2 cellular contexts compared by ENCODE assay signal in the genomic region with DNA sequence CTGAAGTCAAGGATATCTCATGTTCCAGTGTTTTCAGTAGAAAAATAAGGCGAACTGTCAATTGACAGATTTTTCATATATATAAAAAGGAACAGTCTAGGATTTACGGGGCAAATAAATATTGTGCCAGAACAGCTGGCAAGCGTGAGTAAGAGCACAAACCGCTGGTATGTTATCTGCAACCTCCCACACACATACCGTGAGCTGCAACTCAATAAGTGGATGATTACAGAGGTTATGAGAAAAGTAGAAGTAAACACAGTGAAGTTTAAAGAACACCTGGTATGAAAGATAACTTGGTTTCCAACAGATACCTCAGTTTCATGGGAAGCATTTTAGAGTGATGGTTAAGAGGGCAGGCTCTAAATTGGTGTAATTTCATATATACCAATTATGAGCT.
A peak's percentile ranks its signal among the peaks of the same experiment; 100 is the strongest.
TF ChIP-seq lines count a peak whose summit lies in the region.

No MANE protein-coding gene starts in this region.

TF ChIP-seq in HEK293, 187 proteins besides CTCF, POLR2A, EP300 and RAD21 (continued from another document and continues in another):
- TF ChIP-seq, protein P1, sequence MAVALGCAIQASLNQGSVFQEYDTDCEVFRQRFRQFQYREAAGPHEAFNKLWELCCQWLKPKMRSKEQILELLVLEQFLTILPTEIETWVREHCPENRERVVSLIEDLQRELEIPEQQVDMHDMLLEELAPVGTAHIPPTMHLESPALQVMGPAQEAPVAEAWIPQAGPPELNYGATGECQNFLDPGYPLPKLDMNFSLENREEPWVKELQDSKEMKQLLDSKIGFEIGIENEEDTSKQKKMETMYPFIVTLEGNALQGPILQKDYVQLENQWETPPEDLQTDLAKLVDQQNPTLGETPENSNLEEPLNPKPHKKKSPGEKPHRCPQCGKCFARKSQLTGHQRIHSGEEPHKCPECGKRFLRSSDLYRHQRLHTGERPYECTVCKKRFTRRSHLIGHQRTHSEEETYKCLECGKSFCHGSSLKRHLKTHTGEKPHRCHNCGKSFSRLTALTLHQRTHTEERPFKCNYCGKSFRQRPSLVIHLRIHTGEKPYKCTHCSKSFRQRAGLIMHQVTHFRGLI (tag by site-specific recombination; IDR thresholded peaks at IDR 0.05), result no peak
- TF ChIP-seq ZNF416 (tag by site-specific recombination; IDR thresholded peaks at IDR 0.05) (no peak), ZXDB (tag by site-specific recombination; IDR thresholded peaks at IDR 0.05) (0 out of 2 replicates have a peak, but pooled peaks have one; percentile 28), ZNF214 (tag by site-specific recombination; IDR thresholded peaks at IDR 0.05; ENCODE audit: borderline replicate concordance) (no peak), ZNF292 (tag by site-specific recombination; IDR thresholded peaks at IDR 0.05; ENCODE audit: borderline replicate concordance, low read depth) (no peak), ZNF266 (tag by site-specific recombination; IDR thresholded peaks at IDR 0.05; ENCODE audit: low read depth) (no peak), ZNF175 (tag by site-specific recombination; IDR thresholded peaks at IDR 0.05) (no peak), ZBTB21 (tag by site-specific recombination; IDR thresholded peaks at IDR 0.05) (no peak), SP3 (tag by site-specific recombination; IDR thresholded peaks at IDR 0.05) (no peak), TRIM28 (IDR thresholded peaks at IDR 0.05; ENCODE audit: borderline replicate concordance, low read length) (no peak), GLIS2 (tag by site-specific recombination; IDR thresholded peaks at IDR 0.05) (no peak), KLF1 (tag by site-specific recombination; IDR thresholded peaks at IDR 0.05) (no peak), ZNF140 (tag by site-specific recombination; IDR thresholded peaks at IDR 0.05) (no peak), ZNF521 (tag by site-specific recombination; IDR thresholded peaks at IDR 0.05) (no peak), FEZF1 (tag by site-specific recombination; IDR thresholded peaks at IDR 0.05) (peak; percentile 13; the same call in 1 of the 2 replicates), BCL11B (tag by site-specific recombination; IDR thresholded peaks at IDR 0.05; ENCODE audit: low read depth) (no peak), ZNF571 (tag by site-specific recombination; IDR thresholded peaks at IDR 0.05) (no peak), OSR2 (tag by site-specific recombination; IDR thresholded peaks at IDR 0.05) (peak; percentile 16; the same call in 1 of the 2 replicates), ZFHX2 (tag by site-specific recombination; conservative IDR thresholded peaks at IDR 0.05) (0 out of 2 replicates have a peak, but pooled peaks have one; percentile 17), GFI1B (tag by site-specific recombination; IDR thresholded peaks at IDR 0.05) (no peak), YY1 (tag by site-specific recombination; IDR thresholded peaks at IDR 0.05) (no peak), SALL2 (tag by site-specific recombination; IDR thresholded peaks at IDR 0.05; ENCODE audit: borderline replicate concordance) (no peak), ZNF555 (tag by site-specific recombination; conservative IDR thresholded peaks at IDR 0.05) (no peak), ZNF530 (tag by site-specific recombination; IDR thresholded peaks at IDR 0.05; ENCODE audit: low read depth) (no peak), ZNF600 (tag by site-specific recombination; IDR thresholded peaks at IDR 0.05) (peak; percentile 45; the same call in 1 of the 2 replicates)
- TF ChIP-seq, protein P2, sequence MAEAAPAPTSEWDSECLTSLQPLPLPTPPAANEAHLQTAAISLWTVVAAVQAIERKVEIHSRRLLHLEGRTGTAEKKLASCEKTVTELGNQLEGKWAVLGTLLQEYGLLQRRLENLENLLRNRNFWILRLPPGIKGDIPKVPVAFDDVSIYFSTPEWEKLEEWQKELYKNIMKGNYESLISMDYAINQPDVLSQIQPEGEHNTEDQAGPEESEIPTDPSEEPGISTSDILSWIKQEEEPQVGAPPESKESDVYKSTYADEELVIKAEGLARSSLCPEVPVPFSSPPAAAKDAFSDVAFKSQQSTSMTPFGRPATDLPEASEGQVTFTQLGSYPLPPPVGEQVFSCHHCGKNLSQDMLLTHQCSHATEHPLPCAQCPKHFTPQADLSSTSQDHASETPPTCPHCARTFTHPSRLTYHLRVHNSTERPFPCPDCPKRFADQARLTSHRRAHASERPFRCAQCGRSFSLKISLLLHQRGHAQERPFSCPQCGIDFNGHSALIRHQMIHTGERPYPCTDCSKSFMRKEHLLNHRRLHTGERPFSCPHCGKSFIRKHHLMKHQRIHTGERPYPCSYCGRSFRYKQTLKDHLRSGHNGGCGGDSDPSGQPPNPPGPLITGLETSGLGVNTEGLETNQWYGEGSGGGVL (tag by site-specific recombination; IDR thresholded peaks at IDR 0.05), result no peak
- TF ChIP-seq, protein P3, sequence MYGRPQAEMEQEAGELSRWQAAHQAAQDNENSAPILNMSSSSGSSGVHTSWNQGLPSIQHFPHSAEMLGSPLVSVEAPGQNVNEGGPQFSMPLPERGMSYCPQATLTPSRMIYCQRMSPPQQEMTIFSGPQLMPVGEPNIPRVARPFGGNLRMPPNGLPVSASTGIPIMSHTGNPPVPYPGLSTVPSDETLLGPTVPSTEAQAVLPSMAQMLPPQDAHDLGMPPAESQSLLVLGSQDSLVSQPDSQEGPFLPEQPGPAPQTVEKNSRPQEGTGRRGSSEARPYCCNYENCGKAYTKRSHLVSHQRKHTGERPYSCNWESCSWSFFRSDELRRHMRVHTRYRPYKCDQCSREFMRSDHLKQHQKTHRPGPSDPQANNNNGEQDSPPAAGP (tag by site-specific recombination; IDR thresholded peaks at IDR 0.05), result no peak
- TF ChIP-seq, protein P4, sequence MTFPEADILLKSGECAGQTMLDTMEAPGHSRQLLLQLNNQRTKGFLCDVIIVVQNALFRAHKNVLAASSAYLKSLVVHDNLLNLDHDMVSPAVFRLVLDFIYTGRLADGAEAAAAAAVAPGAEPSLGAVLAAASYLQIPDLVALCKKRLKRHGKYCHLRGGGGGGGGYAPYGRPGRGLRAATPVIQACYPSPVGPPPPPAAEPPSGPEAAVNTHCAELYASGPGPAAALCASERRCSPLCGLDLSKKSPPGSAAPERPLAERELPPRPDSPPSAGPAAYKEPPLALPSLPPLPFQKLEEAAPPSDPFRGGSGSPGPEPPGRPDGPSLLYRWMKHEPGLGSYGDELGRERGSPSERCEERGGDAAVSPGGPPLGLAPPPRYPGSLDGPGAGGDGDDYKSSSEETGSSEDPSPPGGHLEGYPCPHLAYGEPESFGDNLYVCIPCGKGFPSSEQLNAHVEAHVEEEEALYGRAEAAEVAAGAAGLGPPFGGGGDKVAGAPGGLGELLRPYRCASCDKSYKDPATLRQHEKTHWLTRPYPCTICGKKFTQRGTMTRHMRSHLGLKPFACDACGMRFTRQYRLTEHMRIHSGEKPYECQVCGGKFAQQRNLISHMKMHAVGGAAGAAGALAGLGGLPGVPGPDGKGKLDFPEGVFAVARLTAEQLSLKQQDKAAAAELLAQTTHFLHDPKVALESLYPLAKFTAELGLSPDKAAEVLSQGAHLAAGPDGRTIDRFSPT (tag by site-specific recombination; IDR thresholded peaks at IDR 0.05), result no peak

TF ChIP-seq in neural cell, 6 proteins besides CTCF, POLR2A, EP300 and RAD21 (continued from another document):
- TF ChIP-seq, protein P5, sequence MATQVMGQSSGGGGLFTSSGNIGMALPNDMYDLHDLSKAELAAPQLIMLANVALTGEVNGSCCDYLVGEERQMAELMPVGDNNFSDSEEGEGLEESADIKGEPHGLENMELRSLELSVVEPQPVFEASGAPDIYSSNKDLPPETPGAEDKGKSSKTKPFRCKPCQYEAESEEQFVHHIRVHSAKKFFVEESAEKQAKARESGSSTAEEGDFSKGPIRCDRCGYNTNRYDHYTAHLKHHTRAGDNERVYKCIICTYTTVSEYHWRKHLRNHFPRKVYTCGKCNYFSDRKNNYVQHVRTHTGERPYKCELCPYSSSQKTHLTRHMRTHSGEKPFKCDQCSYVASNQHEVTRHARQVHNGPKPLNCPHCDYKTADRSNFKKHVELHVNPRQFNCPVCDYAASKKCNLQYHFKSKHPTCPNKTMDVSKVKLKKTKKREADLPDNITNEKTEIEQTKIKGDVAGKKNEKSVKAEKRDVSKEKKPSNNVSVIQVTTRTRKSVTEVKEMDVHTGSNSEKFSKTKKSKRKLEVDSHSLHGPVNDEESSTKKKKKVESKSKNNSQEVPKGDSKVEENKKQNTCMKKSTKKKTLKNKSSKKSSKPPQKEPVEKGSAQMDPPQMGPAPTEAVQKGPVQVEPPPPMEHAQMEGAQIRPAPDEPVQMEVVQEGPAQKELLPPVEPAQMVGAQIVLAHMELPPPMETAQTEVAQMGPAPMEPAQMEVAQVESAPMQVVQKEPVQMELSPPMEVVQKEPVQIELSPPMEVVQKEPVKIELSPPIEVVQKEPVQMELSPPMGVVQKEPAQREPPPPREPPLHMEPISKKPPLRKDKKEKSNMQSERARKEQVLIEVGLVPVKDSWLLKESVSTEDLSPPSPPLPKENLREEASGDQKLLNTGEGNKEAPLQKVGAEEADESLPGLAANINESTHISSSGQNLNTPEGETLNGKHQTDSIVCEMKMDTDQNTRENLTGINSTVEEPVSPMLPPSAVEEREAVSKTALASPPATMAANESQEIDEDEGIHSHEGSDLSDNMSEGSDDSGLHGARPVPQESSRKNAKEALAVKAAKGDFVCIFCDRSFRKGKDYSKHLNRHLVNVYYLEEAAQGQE (IDR thresholded peaks at IDR 0.05; ENCODE audit: borderline replicate concordance), result no peak
TF ChIP-seq in neural cell: peak in this region for 1.
